ENCODE assay signal across 1 cellular context in genomic region chr16:88651989-88652762, GRCh38.
TF ChIP-seq lines count a peak whose summit lies in the region.

No MANE protein-coding gene starts in this region.

TF ChIP-seq in endothelial cell of umbilical vein, 7 proteins besides CTCF, POLR2A, EP300 and RAD21 (continued from another document):
- TF ChIP-seq MAX (IDR thresholded peaks at IDR 0.05; ENCODE audit: insufficient read depth, insufficient read length) (no peak), JUN (IDR thresholded peaks at IDR 0.05; ENCODE audit: borderline replicate concordance, insufficient read depth, insufficient read length, low read depth) (no peak), EZH2 (IDR thresholded peaks at IDR 0.05; ENCODE audit: borderline replicate concordance, low read depth, low read length, severe bottlenecking) (no peak), GATA2 (IDR thresholded peaks at IDR 0.05; ENCODE audit: insufficient read depth, insufficient read length, low read depth, low read length) (no peak), POLR2AphosphoS5 (IDR thresholded peaks at IDR 0.05; ENCODE audit: insufficient read depth, low read depth, low read length) (no peak), FOS (IDR thresholded peaks at IDR 0.05; ENCODE audit: borderline replicate concordance, insufficient read depth, low read length) (no peak)
